Comparison of ENCODE assay signal across 7 cellular contexts in genomic region chr1:110312188-110313121, GRCh38. TPM values are rescaled to one million over a fixed set of nuclear protein-coding genes. Genes with fewer than 3 reads are reported as not detected.
A peak's percentile ranks its signal among the peaks of the same experiment; 100 is the strongest.
DNase-seq lines count a peak whose midpoint lies in the region; ATAC-seq and TF ChIP-seq lines count a peak whose summit lies in the region.

No MANE protein-coding gene starts in this region.

- in situ Hi-C loops in GM13977 (cut with MboI; ENCODE audit: low pct_unique_long_range_greater_than_20kb, low sequenced_read_pairs, unreplicated experiment): no loop called here

- ATAC-seq in T-cell (replicated peaks in 1 of 4) (peak; percentile 94 to 100 (median 97)), left ventricle myocardium superior (peak; percentile 96), HG02973 (IDR thresholded peaks at IDR 0.05; ENCODE audit: unreplicated experiment) (no peak)

- TF ChIP-seq CTCF in GM13977 (IDR thresholded peaks at IDR 0.05; ENCODE audit: extremely low read depth, insufficient read depth, missing control alignments): peak; percentile 99

- intact Hi-C loops in left ventricle myocardium superior (cut with micrococcal nuclease): loop anchor here (2.0 kb wide), 1 partner anchor 104 kb away; no protein-coding TSS in a partner anchor

- POLR2A ChIA-PET in T-cell (lab: Charles Lee): no interaction called here

- H3K9me3 Mint-ChIP-seq in T-cell: no peaks in the 10 kb centered on the region

- no peak overlapping the region for H3K4me3 Mint-ChIP-seq in T-cell

- peaks cover 2 to 9% (median 3%) of the 10 kb centered on the region in 3 donors for H3K4me1 Mint-ChIP-seq in T-cell

- CTCF ChIA-PET in T-cell (lab: Charles Lee): interaction anchor here (0.5 to 8.1 kb wide), 16 partner anchors 21 to 1196 kb away, joined by 3 to 181 read pairs (median 4); partner anchors contain the start of gene KCNC4 (in 1 of the 2)

- H3K36me3 Mint-ChIP-seq in T-cell: peaks cover 4% of the 10 kb centered on the region

- no peak overlapping the region for H3K27ac Mint-ChIP-seq in T-cell

- DNase-seq in GM13977 (ENCODE audit: low spot score): peak; percentile 67
- peak; percentile 56 for DNase-seq in MV-4-11 (lab: John Stamatoyannopoulos, UW)
- peak; percentile 42 to 77 (median 66) for DNase-seq in T-cell
- DNase-seq in amniotic stem cell (lab: John Stamatoyannopoulos, UW): peak; percentile 66
- DNase-seq in left ventricle myocardium superior: peak; percentile 86
- peak; percentile 69 for DNase-seq in putamen (ENCODE audit: low spot score)

- H3K27me3 Mint-ChIP-seq in T-cell: no peaks in the 10 kb centered on the region

RNA-seq across cellular contexts. Expression of gene RBM15, which starts 26.7 kb away (rescaled TPM):
- total RNA-seq in T-cell: 10 to 100 TPM; 41.1 to 46.0 (median 43.7) TPM
- total RNA-seq in left ventricle myocardium superior: 14.1 TPM
